In genomic region chr19:3362217-3362907, GRCh38 we compare ENCODE assay signal across 11 cellular contexts. TPM values are rescaled to one million over a fixed set of nuclear protein-coding genes. Genes with fewer than 3 reads are reported as not detected.
DNase-seq lines count a peak whose midpoint lies in the region; ATAC-seq and TF ChIP-seq lines count a peak whose summit lies in the region.
"Had no signal": no experiment of that assay in that cellular context is flagged by ENCODE, and none has a peak within 500 bp of the region (broad histone marks: within the 10 kb centered on the region; RNA-seq: fewer than 3 reads in every experiment).

No MANE protein-coding gene starts in this region.

- CTCF ChIA-PET in Panc1 (lab: Charles Lee): interaction anchor here (0.7 kb wide), 1 partner anchor 87 kb away, joined by 5 read pairs; no protein-coding TSS in a partner anchor

- peak overlapping the region in 1 of 10 experiments; percentile 77; a peak in 1 of 20 replicates for H3K4me3 ChIP-seq in BLaER1 treated with 17β-estradiol and CSF1 and Interleukin-3, amounts not matched to agents 10 nM and 100 nM
- H3K4me3 ChIP-seq in Panc1 (ENCODE audit: low read depth in 2 of 2, low read length in 2 of 2): peak overlapping the region in 1 of 2 experiments; percentile 34; a peak in 1 of 4 replicates
- H3K4me3 ChIP-seq in esophagus squamous epithelium: peak overlapping the region in 2 of 4 donors; percentile 93 to 100
- H3K4me3 ChIP-seq in prostate gland: no peak overlapping the region
- H3K4me3 ChIP-seq: SJCRH30 had no signal

- H3K9me3 ChIP-seq in BLaER1 treated with 17β-estradiol and CSF1 and Interleukin-3, amounts not matched to agents 10 nM and 100 nM (replicated peaks in 1 of 11): no peaks in the 10 kb centered on the region
- H3K9me3 ChIP-seq in Panc1 (ENCODE audit: control insufficient read depth, insufficient read depth, low read depth, low read length) (no peaks in the 10 kb centered on the region), esophagus squamous epithelium (no peaks in the 10 kb centered on the region), prostate gland (no peaks in the 10 kb centered on the region)
- H3K9me3 ChIP-seq: SJCRH30 had no signal

- POLR2A ChIA-PET in Panc1 (lab: Charles Lee): no interaction called here

- H3K27me3 ChIP-seq in BLaER1 treated with 17β-estradiol and CSF1 and Interleukin-3, amounts not matched to agents 10 nM and 100 nM: peaks cover 0 to 13% (median 5%) of the 10 kb centered on the region in 11 experiments; a peak in 9 of 22 replicates
- no peaks in the 10 kb centered on the region for H3K27me3 ChIP-seq in Panc1 (ENCODE audit: control insufficient read depth, insufficient read depth, low read length)
- no peaks in the 10 kb centered on the region for H3K27me3 ChIP-seq in esophagus squamous epithelium
- H3K27me3 ChIP-seq in prostate gland (replicated peaks; ENCODE audit: insufficient read depth): no peaks in the 10 kb centered on the region
- H3K27me3 ChIP-seq: brain microvascular endothelial cell had no signal

- peaks cover 4 to 39% (median 27%) of the 10 kb centered on the region in 11 experiments; a peak in 16 of 22 replicates for H4K20me1 ChIP-seq in BLaER1 treated with 17β-estradiol and CSF1 and Interleukin-3, amounts not matched to agents 10 nM and 100 nM

- in situ Hi-C loops in Panc1 (cut with HindIII; ENCODE audit: low pct_unique_long_range_greater_than_20kb, low sequenced_read_pairs): no loop called here
- in situ Hi-C loops in ACHN (cut with HindIII; ENCODE audit: low pct_ligation_motif_present, low pct_unique_long_range_greater_than_20kb, low sequenced_read_pairs): no loop called here

- intact Hi-C loops in Panc1 (cut with micrococcal nuclease; ENCODE audit: unreplicated experiment) (no loop called here), esophagus squamous epithelium (cut with DNase I) (no loop called here), prostate gland (cut with DNase I) (no loop called here)

- TSS peak; percentile 84 for BruUV-seq in Panc1 (replicated peaks; lab: Mats Ljungman, UMichigan)

- no peak for ATAC-seq in Panc1

- peak overlapping the region in 6 of 11 experiments; percentile 43 to 95 (median 78); a peak in 6 of 22 replicates for H3K9ac ChIP-seq in BLaER1 treated with 17β-estradiol and CSF1 and Interleukin-3, amounts not matched to agents 10 nM and 100 nM

- H3K27ac ChIP-seq in BLaER1 treated with 17β-estradiol and CSF1 and Interleukin-3, amounts not matched to agents 10 nM and 100 nM: peak overlapping the region in 4 of 11 experiments; percentile 47 to 91 (median 73); a peak in 3 of 22 replicates
- H3K27ac ChIP-seq in Panc1 (ENCODE audit: low read length) (peak overlapping the region; percentile 60), esophagus squamous epithelium (peak overlapping the region; percentile 98 to 100 (median 99)), prostate gland (peak overlapping the region; percentile 99 to 100)
- H3K27ac ChIP-seq: brain microvascular endothelial cell, SJCRH30 had no signal

- WGBS in esophagus squamous epithelium, 2 donors: 38 to 55% methylated on average over 5 of the region's 9 CpGs
- WGBS in prostate gland: 49% methylated on average over 9 of the region's 9 CpGs

- no peak for TF ChIP-seq CTCF in Panc1 (IDR thresholded peaks at IDR 0.05)
- no peak for TF ChIP-seq CTCF in esophagus squamous epithelium (IDR thresholded peaks at IDR 0.05)
- no peak for TF ChIP-seq CTCF in prostate gland (IDR thresholded peaks at IDR 0.05)

- H3K36me3 ChIP-seq in BLaER1 treated with 17β-estradiol and CSF1 and Interleukin-3, amounts not matched to agents 10 nM and 100 nM: no peaks in the 10 kb centered on the region
- H3K36me3 ChIP-seq in Panc1 (ENCODE audit: control insufficient read depth, insufficient read depth, low read length): no peaks in the 10 kb centered on the region
- no peaks in the 10 kb centered on the region for H3K36me3 ChIP-seq in esophagus squamous epithelium
- H3K36me3 ChIP-seq in prostate gland: no peaks in the 10 kb centered on the region
- H3K36me3 ChIP-seq: brain microvascular endothelial cell had no signal

- H3K4me1 ChIP-seq in BLaER1 treated with 17β-estradiol and CSF1 and Interleukin-3, amounts not matched to agents 10 nM and 100 nM: peaks cover 50 to 66% (median 61%) of the 10 kb centered on the region in 10 experiments
- H3K4me1 ChIP-seq in Panc1 (ENCODE audit: control insufficient read depth, insufficient read depth, low read length) (peaks cover 30% of the 10 kb centered on the region), esophagus squamous epithelium (peaks cover 37 to 81% (median 37%) of the 10 kb centered on the region in 3 donors), prostate gland (replicated peaks) (peaks cover 29% of the 10 kb centered on the region)

- TF ChIP-seq POLR2A in esophagus squamous epithelium (IDR thresholded peaks at IDR 0.05) (no peak), prostate gland (IDR thresholded peaks at IDR 0.05) (no peak)

- DNase-seq in Panc1 (ENCODE audit: low read depth, low spot score) (no peak), esophagus squamous epithelium (lab: John Stamatoyannopoulos, UW) (no peak), prostate gland (ENCODE audit: low spot score) (no peak), ACHN (no peak), RKO (ENCODE audit: low spot score) (no peak), hepatic stellate cell (ENCODE audit: low spot score) (no peak), foreskin melanocyte (no peak)
- DNase-seq: brain microvascular endothelial cell, NCI-H2171 treated with DMSO at 0.1 percent for 48 hours, SJCRH30 had no signal

- peak overlapping the region; percentile 84 to 99 (median 94) for H3K4me2 ChIP-seq in BLaER1 treated with 17β-estradiol and CSF1 and Interleukin-3, amounts not matched to agents 10 nM and 100 nM

RNA-seq across cellular contexts. Expression of gene NFIC, which starts 4.0 kb away (rescaled TPM):
- total RNA-seq in Panc1 (2021; ENCODE audit: unreplicated experiment): 120 TPM
- polyA plus RNA-seq in Panc1 (2012; ENCODE audit: insufficient read length): 56.0 TPM
- total RNA-seq in esophagus squamous epithelium: 10 to 100 TPM; 40.8 to 80.9 (median 61.0) TPM
- total RNA-seq in prostate gland: 100 to 1,000 TPM; 160 to 168 TPM
